In the genomic region with DNA sequence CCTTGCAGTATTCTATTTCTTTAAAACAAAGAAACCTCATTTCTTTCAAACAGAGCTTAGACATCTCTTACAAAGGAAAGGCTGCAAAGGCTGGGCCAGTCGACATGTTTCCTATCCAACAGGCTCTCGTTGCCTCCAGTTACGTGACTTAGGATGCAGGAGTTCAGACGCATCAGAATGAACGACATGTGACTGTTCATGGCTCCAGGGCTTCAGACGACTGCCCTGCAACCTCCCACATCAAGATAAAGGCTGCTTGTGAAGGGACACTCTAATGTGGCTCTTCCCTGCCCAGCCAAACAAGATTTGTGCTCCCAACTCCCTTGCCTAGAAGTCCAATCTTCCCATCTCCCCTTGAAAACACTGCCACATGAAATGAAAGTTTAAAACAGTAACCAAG, we compare ENCODE assay signal across 20 cellular contexts. TPM values are rescaled to one million over a fixed set of nuclear protein-coding genes. Genes with fewer than 3 reads are reported as not detected.
A peak's percentile ranks its signal among the peaks of the same experiment; 100 is the strongest.
DNase-seq lines count a peak whose midpoint lies in the region; ATAC-seq and TF ChIP-seq lines count a peak whose summit lies in the region.
"Had no signal": no experiment of that assay in that cellular context is flagged by ENCODE, and none has a peak within 500 bp of the region (broad histone marks: within the 10 kb centered on the region; RNA-seq: fewer than 3 reads in every experiment).

No MANE protein-coding gene starts in this region.

- H3K4me2 ChIP-seq in hepatocyte = no peak overlapping the region
- no peak overlapping the region for H3K4me2 ChIP-seq in trophoblast cell (ENCODE audit: low read length)

- no peak overlapping the region for H3K18ac ChIP-seq in trophoblast cell (ENCODE audit: low read length)

- H3K23ac ChIP-seq in trophoblast cell (ENCODE audit: low read length) = no peak overlapping the region

- no peak overlapping the region for H4K8ac ChIP-seq in trophoblast cell (ENCODE audit: low read depth, low read length)

- DNase-seq in ELF-1 (ENCODE audit: low read depth, low spot score) (peak; percentile 74), SK-MEL-5 (ENCODE audit: low read depth, low spot score) (peak; percentile 65), hepatocyte (ENCODE audit: low spot score) (no peak), trophoblast cell (peak; percentile 81 to 86), left ventricle myocardium inferior (no peak), left ventricle myocardium superior (no peak)
- DNase-seq: AML-193; C1 segment of cervical spinal cord; CD8-positive, alpha-beta T cell; GDM1; MM.1S; NCI-H1048; NCI-H1417 treated with DMSO at 0.1 percent for 48 hours; NCI-H187 treated with DMSO at 0.1 percent for 48 hours; NCI-H2107; NCI-H446 treated with DMSO at 0.1 percent for 48 hours; NCI-H526 treated with DMSO at 0.1 percent for 48 hours; Right ventricle myocardium superior had no signal

- H3K4me1 ChIP-seq in hepatocyte (ENCODE audit: insufficient read depth) = peaks cover 15% of the 10 kb centered on the region
- peaks cover 16 to 19% of the 10 kb centered on the region in 2 experiments for H3K4me1 ChIP-seq in trophoblast cell (ENCODE audit: control insufficient read depth in 1 of 2, insufficient read depth in 2 of 2, low read length in 2 of 2)
- H3K4me1 ChIP-seq in left ventricle myocardium inferior = peaks cover 11% of the 10 kb centered on the region

- H3K27me3 ChIP-seq in hepatocyte (no peaks in the 10 kb centered on the region), trophoblast cell (ENCODE audit: insufficient read depth, low read length) (no peaks in the 10 kb centered on the region), left ventricle myocardium inferior (ENCODE audit: low read depth) (no peaks in the 10 kb centered on the region)

- no peaks in the 10 kb centered on the region for H3K9me2 ChIP-seq in hepatocyte (replicated peaks; ENCODE audit: insufficient read depth)

- H3K79me2 ChIP-seq in hepatocyte (no peaks in the 10 kb centered on the region), trophoblast cell (ENCODE audit: control insufficient read depth, insufficient read depth, low read length, poor library complexity) (no peaks in the 10 kb centered on the region)

- H3K79me1 ChIP-seq in trophoblast cell (ENCODE audit: low read length) = peaks cover 22% of the 10 kb centered on the region

- H3K4ac ChIP-seq in trophoblast cell (ENCODE audit: low read depth, low read length) = no peak overlapping the region

- no peak overlapping the region for H3K9ac ChIP-seq in trophoblast cell (ENCODE audit: low read length)

- no peak overlapping the region for H3K4me3 ChIP-seq in hepatocyte
- no peak overlapping the region for H3K4me3 ChIP-seq in trophoblast cell (ENCODE audit: low read depth, low read length)
- H3K4me3 ChIP-seq in left ventricle myocardium inferior = no peak overlapping the region

- in situ Hi-C loops in SK-MEL-5 (cut with HindIII; ENCODE audit: low pct_unique_long_range_greater_than_20kb, low sequenced_read_pairs) = no loop called here

- H2AFZ ChIP-seq in hepatocyte = no peak overlapping the region
- H2AFZ ChIP-seq in trophoblast cell (ENCODE audit: insufficient read depth, low read length, poor library complexity) = no peak overlapping the region

- no peak for ATAC-seq in HG02973 (IDR thresholded peaks at IDR 0.05; ENCODE audit: unreplicated experiment)
- ATAC-seq in left ventricle myocardium superior = no peak
- ATAC-seq in GM18868 (IDR thresholded peaks at IDR 0.05; ENCODE audit: unreplicated experiment) = no peak
- ATAC-seq: CD8-positive, alpha-beta T cell had no signal

- no peak for TF ChIP-seq CTCF in hepatocyte (IDR thresholded peaks at IDR 0.05; ENCODE audit: poor library complexity)
- no peak for TF ChIP-seq CTCF in left ventricle myocardium inferior (IDR thresholded peaks at IDR 0.05; ENCODE audit: borderline replicate concordance)

- peak overlapping the region; percentile 79 for H3K27ac ChIP-seq in hepatocyte
- H3K27ac ChIP-seq in trophoblast cell (ENCODE audit: low read depth, low read length) = peak overlapping the region; percentile 20
- H3K27ac ChIP-seq in left ventricle myocardium inferior (replicated peaks) = no peak overlapping the region

- H2BK12ac ChIP-seq in trophoblast cell (ENCODE audit: low read length) = no peak overlapping the region

- H2BK120ac ChIP-seq in trophoblast cell (ENCODE audit: insufficient read depth, low read length, poor library complexity) = peak overlapping the region; percentile 91

- H3K36me3 ChIP-seq in hepatocyte (replicated peaks; ENCODE audit: insufficient read depth, low read depth) (no peaks in the 10 kb centered on the region), trophoblast cell (ENCODE audit: control insufficient read depth in 1 of 2, insufficient read depth in 2 of 2, low read length in 2 of 2) (no peaks in the 10 kb centered on the region), left ventricle myocardium inferior (no peaks in the 10 kb centered on the region)

- H2AK5ac ChIP-seq in trophoblast cell (ENCODE audit: low read length) = no peak overlapping the region

- H3K14ac ChIP-seq in trophoblast cell (ENCODE audit: low read length) = no peak overlapping the region

- 68% methylated on average over 6 of the region's 6 CpGs for WGBS in hepatocyte (ENCODE audit: low lambda C conversion rate, missing lambda C conversion rate)
- WGBS in trophoblast cell (ENCODE audit: extremely low coverage, insufficient coverage, insufficient read length) = no CpG with 5 or more reads among the region's 6 CpGs

- H2BK5ac ChIP-seq in trophoblast cell (ENCODE audit: low read depth, low read length, poor library complexity) = no peak overlapping the region

- no peaks in the 10 kb centered on the region for H4K20me1 ChIP-seq in hepatocyte (ENCODE audit: insufficient read depth, poor library complexity, severe bottlenecking)

- H4K12ac ChIP-seq in trophoblast cell (ENCODE audit: low read depth, low read length) = no peak overlapping the region

- H3K9me3 ChIP-seq in hepatocyte (ENCODE audit: low read depth) = no peaks in the 10 kb centered on the region
- no peaks in the 10 kb centered on the region for H3K9me3 ChIP-seq in trophoblast cell (ENCODE audit: insufficient read depth, low read depth, low read length)
- H3K9me3 ChIP-seq in left ventricle myocardium inferior (replicated peaks) = peaks cover 10% of the 10 kb centered on the region

- no peak overlapping the region for H4K91ac ChIP-seq in trophoblast cell (ENCODE audit: low read depth, low read length)

- intact Hi-C loops in left ventricle myocardium inferior (cut with micrococcal nuclease) (no loop called here), left ventricle myocardium superior (cut with micrococcal nuclease) (no loop called here)

RNA-seq across cellular contexts. Expression of a gene that starts 14.3 kb away (rescaled TPM):
- total RNA-seq in SK-MEL-5 (2014; rRNA removed; shearing (Covaris generic)) = 134 and 140 TPM in 2 replicates
- polyA plus RNA-seq in SK-MEL-5 (2015; cell fraction: cytosol; rRNA removed) = 90.5 and 117 TPM in 2 replicates
- 68.0 and 87.9 TPM in 2 replicates for polyA plus RNA-seq in SK-MEL-5 (2015; cell fraction: nucleus; rRNA removed)
- total RNA-seq in hepatocyte (55.1 and 57.3 TPM in 2 replicates), left ventricle myocardium inferior (28.1 TPM), left ventricle myocardium superior (31.1 TPM)
- polyA plus RNA-seq in hepatocyte = 59.3 and 67.1 TPM in 2 replicates
- polyA plus RNA-seq in trophoblast cell (2013) = 46.4 and 47.9 TPM in 2 replicates

Comparison
In these comparisons a context has a peak if more than half of its experiments do, and no peak if none do; other contexts are left out.
1. DNase-seq: peak in ELF-1 (single experiment), SK-MEL-5 (single experiment) and trophoblast cell (2 of 2); none in hepatocyte (single experiment), left ventricle myocardium inferior (single experiment) and left ventricle myocardium superior (single experiment).